ENCODE assay signal across 8 cellular contexts in the genomic region with DNA sequence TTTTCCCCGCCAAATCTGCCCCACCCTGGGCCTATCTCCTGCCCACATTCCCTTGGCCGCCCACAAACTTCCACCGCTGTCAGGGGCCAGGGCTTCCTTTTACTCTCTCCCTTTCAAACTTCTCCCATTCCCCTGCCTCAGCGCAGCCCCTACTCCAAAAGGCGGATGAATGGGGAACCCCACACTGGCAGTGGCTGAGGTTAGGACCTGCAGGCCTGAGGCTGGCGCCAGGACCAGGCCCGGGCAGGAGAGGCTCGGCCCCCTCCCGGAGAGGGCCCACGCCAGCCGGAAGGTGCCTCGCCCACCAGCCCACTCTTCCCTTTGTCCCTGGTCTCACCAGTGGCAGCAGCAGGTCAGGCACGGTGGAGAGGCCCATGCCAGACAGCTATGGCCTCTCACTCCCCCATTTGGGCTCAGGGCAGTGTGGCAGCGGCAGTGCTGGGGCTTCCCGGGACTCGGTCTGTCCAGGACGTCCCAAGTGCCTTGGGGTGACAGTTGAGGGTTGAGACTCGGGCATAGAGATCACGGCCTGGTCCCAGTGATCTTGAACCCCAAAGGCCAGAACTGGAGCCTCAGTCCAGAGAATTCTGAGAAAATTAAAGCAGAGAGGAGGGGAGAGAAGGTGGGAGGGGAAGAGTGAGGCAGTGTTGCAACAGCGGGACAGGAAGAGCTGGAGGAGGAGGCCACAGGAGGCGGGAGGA. TPM values are rescaled to one million over a fixed set of nuclear protein-coding genes. Genes with fewer than 3 reads are reported as not detected.
DNase-seq lines count a peak whose midpoint lies in the region; ATAC-seq, FAIRE-seq and TF ChIP-seq lines count a peak whose summit lies in the region.

A gene (minus strand): TSS at position 638 of the 701 bp plus-strand sequence. CDS start 262 bp downstream, at position 376.

- no peak within 1 kb of the TSS for H3K4me3 Mint-ChIP-seq in progenitor cell of endocrine pancreas (ENCODE audit: low read depth)

- H3K4me1 ChIP-seq in A549 (peaks cover 72% of the 10 kb centered on the region), ascending aorta (peaks cover 16 to 55% of the 10 kb centered on the region in 2 donors), right atrium auricular region (peaks cover 0 to 69% of the 10 kb centered on the region in 2 donors)

- no peak for TF ChIP-seq CTCF in A549 (IDR thresholded peaks at IDR 0.05)
- no peak for TF ChIP-seq CTCF in ascending aorta (IDR thresholded peaks at IDR 0.05)
- TF ChIP-seq CTCF in right atrium auricular region (IDR thresholded peaks at IDR 0.05): no peak
- TF ChIP-seq CTCF in progenitor cell of endocrine pancreas (IDR thresholded peaks at IDR 0.05; ENCODE audit: unreplicated experiment): no peak

- 1% methylated on average over 15 of the region's 21 CpGs for WGBS in A549 (ENCODE audit: missing lambda C conversion rate)

- peak; percentile 58 for TF ChIP-seq POLR2A in A549 (IDR thresholded peaks at IDR 0.05; ENCODE audit: low read length)
- peak; percentile 56 for TF ChIP-seq POLR2A in GM19193 (IDR thresholded peaks at IDR 0.05; ENCODE audit: extremely low read depth, insufficient read depth, insufficient read length)

- TF ChIP-seq RAD21 in A549 (conservative IDR thresholded peaks at IDR 0.05 in 1 of 2, IDR thresholded peaks at IDR 0.05 in 1 of 2): peak in 1 of 2 experiments; percentile 27; a peak in 1 of 5 replicates

- no peak within 1 kb of the TSS for H3K27ac Mint-ChIP-seq in progenitor cell of endocrine pancreas

- peaks cover 0 to 5% of the 10 kb centered on the region in 2 donors for H3K36me3 ChIP-seq in ascending aorta
- H3K36me3 ChIP-seq in right atrium auricular region: peaks cover 4% of the 10 kb centered on the region

- peak; percentile 60 to 62 for ATAC-seq in A549
- ATAC-seq in HG03135 (IDR thresholded peaks at IDR 0.05; ENCODE audit: unreplicated experiment): no peak
- no peak for ATAC-seq in GM19395 (IDR thresholded peaks at IDR 0.05; ENCODE audit: unreplicated experiment)

- H3K9me3 ChIP-seq in A549 (no peaks in the 10 kb centered on the region), ascending aorta (no peaks in the 10 kb centered on the region), right atrium auricular region (no peaks in the 10 kb centered on the region)

- peak; percentile 84 to 91 for DNase-seq in A549 (ENCODE audit: low read depth in 1 of 2, low spot score in 1 of 2)
- peak; percentile 79 for DNase-seq in RPMI7951 (ENCODE audit: low read depth)
- peak in 1 of 2 donors; percentile 90 for DNase-seq in ascending aorta (ENCODE audit: low spot score in 2 of 2)
- peak; percentile 85 for DNase-seq in right atrium auricular region (ENCODE audit: low spot score)
- peak; percentile 34 for DNase-seq in progenitor cell of endocrine pancreas (ENCODE audit: low spot score, unreplicated experiment)

- intact Hi-C loops in ascending aorta (cut with DNase I): loop anchor here (10.0 kb wide), 1 partner anchor 583 kb away; a partner anchor contains a TSS

- H3K4me1 Mint-ChIP-seq in progenitor cell of endocrine pancreas (ENCODE audit: low read depth): peaks cover 17% of the 10 kb centered on the region

- H3K27ac ChIP-seq in A549 (peak within 1 kb of the TSS; percentile 95 to 98), ascending aorta (peak within 1 kb of the TSS; percentile 97 to 98), right atrium auricular region (peak within 1 kb of the TSS; percentile 98)

- no peaks in the 10 kb centered on the region for H3K36me3 Mint-ChIP-seq in progenitor cell of endocrine pancreas (ENCODE audit: insufficient read depth)

- H3K27me3 ChIP-seq in ascending aorta: no peaks in the 10 kb centered on the region
- no peaks in the 10 kb centered on the region for H3K27me3 ChIP-seq in right atrium auricular region

- no peak for FAIRE-seq in A549 (lab: Jason Lieb, UNC)

- POLR2A ChIA-PET in A549 (lab: Yijun Ruan, JAX): interaction anchor here (0.6 to 10.1 kb wide), 7 partner anchors 9 to 193 kb away, joined by 3 to 141 read pairs (median 5); a partner anchor contains a TSS

- H3K4me3 ChIP-seq in A549 (peak within 1 kb of the TSS; percentile 91), ascending aorta (peak within 1 kb of the TSS; percentile 90 to 93), right atrium auricular region (peak within 1 kb of the TSS; percentile 76 to 95)

- peak in 1 of 2 experiments; percentile 42; a peak in 1 of 5 replicates for TF ChIP-seq EP300 in A549 (IDR thresholded peaks at IDR 0.05)

- CTCF ChIA-PET in A549 (lab: Yijun Ruan, JAX): interaction anchor here (0.6 to 29.7 kb wide), 8 partner anchors 9 to 198 kb away, joined by 3 to 705 read pairs (median 5); a partner anchor contains a TSS

- H3K4me2 ChIP-seq in A549: peak within 1 kb of the TSS; percentile 92

- no peaks in the 10 kb centered on the region for H3K27me3 Mint-ChIP-seq in progenitor cell of endocrine pancreas

- H3K9me3 Mint-ChIP-seq in progenitor cell of endocrine pancreas (ENCODE audit: low read depth): no peaks in the 10 kb centered on the region

TF ChIP-seq in A549, 52 proteins besides CTCF, POLR2A, EP300 and RAD21 (continues in another document):
- TF ChIP-seq JUN (IDR thresholded peaks at IDR 0.05) (peak; percentile 61 to 91; a peak in 4 of 5 replicates), EHMT2 (IDR thresholded peaks at IDR 0.05; ENCODE audit: low read depth) (no peak), NFE2L2 (conservative IDR thresholded peaks at IDR 0.05; ENCODE audit: low read length) (no peak), FOXS1 (CRISPR knock-in tag; IDR thresholded peaks at IDR 0.05) (no peak), RFX5 (IDR thresholded peaks at IDR 0.05) (no peak), GATA3 (IDR thresholded peaks at IDR 0.05; ENCODE audit: borderline replicate concordance) (no peak), ZFP36 (IDR thresholded peaks at IDR 0.05; ENCODE audit: borderline replicate concordance, partially characterized antibody) (no peak), KDM5A (IDR thresholded peaks at IDR 0.05) (0 out of 2 replicates have a peak, but pooled peaks have one; percentile 40), KDM1A (IDR thresholded peaks at IDR 0.05; ENCODE audit: low read depth) (no peak), ZSCAN20 (CRISPR knock-in tag; IDR thresholded peaks at IDR 0.05) (no peak), FOSL2 (IDR thresholded peaks at IDR 0.05) (no peak), FOSL2 (CRISPR knock-in tag; IDR thresholded peaks at IDR 0.05) (0 out of 2 replicates have a peak, but pooled peaks have one; percentile 21), TFCP2L1 (CRISPR knock-in tag; IDR thresholded peaks at IDR 0.05) (no peak), ZC3H11A (IDR thresholded peaks at IDR 0.05) (no peak), EHF (CRISPR knock-in tag; IDR thresholded peaks at IDR 0.05) (0 out of 2 replicates have a peak, but pooled peaks have one; percentile 30), RCOR1 (IDR thresholded peaks at IDR 0.05; ENCODE audit: low read depth, low read length) (no peak), MYC (IDR thresholded peaks at IDR 0.05; ENCODE audit: borderline replicate concordance, low read length) (no peak), SREBF2 (IDR thresholded peaks at IDR 0.05) (no peak), PHF8 (IDR thresholded peaks at IDR 0.05; ENCODE audit: borderline replicate concordance, low read depth) (peak; percentile 52), CEBPB (IDR thresholded peaks at IDR 0.05) (peak; percentile 96 to 99), BHLHE40 (IDR thresholded peaks at IDR 0.05; ENCODE audit: low read depth, low read length) (no peak)
- TF ChIP-seq, protein P1, sequence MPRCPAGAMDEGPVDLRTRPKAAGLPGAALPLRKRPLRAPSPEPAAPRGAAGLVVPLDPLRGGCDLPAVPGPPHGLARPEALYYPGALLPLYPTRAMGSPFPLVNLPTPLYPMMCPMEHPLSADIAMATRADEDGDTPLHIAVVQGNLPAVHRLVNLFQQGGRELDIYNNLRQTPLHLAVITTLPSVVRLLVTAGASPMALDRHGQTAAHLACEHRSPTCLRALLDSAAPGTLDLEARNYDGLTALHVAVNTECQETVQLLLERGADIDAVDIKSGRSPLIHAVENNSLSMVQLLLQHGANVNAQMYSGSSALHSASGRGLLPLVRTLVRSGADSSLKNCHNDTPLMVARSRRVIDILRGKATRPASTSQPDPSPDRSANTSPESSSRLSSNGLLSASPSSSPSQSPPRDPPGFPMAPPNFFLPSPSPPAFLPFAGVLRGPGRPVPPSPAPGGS (IDR thresholded peaks at IDR 0.05): peak; percentile 82; the same call in 1 of the 3 replicates
- TF ChIP-seq, protein P2, sequence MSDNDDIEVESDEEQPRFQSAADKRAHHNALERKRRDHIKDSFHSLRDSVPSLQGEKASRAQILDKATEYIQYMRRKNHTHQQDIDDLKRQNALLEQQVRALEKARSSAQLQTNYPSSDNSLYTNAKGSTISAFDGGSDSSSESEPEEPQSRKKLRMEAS (IDR thresholded peaks at IDR 0.05): peak; percentile 65
- TF ChIP-seq, protein P3, sequence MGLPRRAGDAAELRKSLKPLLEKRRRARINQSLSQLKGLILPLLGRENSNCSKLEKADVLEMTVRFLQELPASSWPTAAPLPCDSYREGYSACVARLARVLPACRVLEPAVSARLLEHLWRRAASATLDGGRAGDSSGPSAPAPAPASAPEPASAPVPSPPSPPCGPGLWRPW (IDR thresholded peaks at IDR 0.05): no peak
- TF ChIP-seq, protein P4, sequence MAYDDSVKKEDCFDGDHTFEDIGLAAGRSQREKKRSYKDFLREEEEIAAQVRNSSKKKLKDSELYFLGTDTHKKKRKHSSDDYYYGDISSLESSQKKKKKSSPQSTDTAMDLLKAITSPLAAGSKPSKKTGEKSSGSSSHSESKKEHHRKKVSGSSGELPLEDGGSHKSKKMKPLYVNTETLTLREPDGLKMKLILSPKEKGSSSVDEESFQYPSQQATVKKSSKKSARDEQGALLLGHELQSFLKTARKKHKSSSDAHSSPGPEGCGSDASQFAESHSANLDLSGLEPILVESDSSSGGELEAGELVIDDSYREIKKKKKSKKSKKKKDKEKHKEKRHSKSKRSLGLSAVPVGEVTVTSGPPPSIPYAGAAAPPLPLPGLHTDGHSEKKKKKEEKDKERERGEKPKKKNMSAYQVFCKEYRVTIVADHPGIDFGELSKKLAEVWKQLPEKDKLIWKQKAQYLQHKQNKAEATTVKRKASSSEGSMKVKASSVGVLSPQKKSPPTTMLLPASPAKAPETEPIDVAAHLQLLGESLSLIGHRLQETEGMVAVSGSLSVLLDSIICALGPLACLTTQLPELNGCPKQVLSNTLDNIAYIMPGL (CRISPR knock-in tag; IDR thresholded peaks at IDR 0.05; ENCODE audit: borderline replicate concordance): no peak

RNA-seq across cellular contexts. Expression of the gene that starts here (rescaled TPM):
- 460 and 621 TPM in 2 replicates for polyA plus RNA-seq in A549 (2011; rRNA removed)
- 275 and 344 TPM in 2 replicates for polyA plus RNA-seq in A549 (2012; cell fraction: cytosol; rRNA removed)
- 409 and 455 TPM in 2 replicates for polyA plus RNA-seq in A549 (2012; cell fraction: nucleus; rRNA removed)
- 324 to 416 TPM (median 367 TPM) in 3 replicates for polyA plus RNA-seq in A549 (2017; fragmentation: RNase III; extraction: RNeasy Plus Mini Kit Qiagen cat#74134 plus additional on column Dnase treatment)
- polyA minus RNA-seq in A549 (2011; rRNA and poly(A)+ RNA removed): 307 and 325 TPM in 2 replicates
- total RNA-seq in RPMI7951 (2014; rRNA removed; shearing (Covaris generic)): 91.2 and 124 TPM in 2 replicates
- total RNA-seq in ascending aorta: 528 TPM
- total RNA-seq in right atrium auricular region: 100 to 1,000 TPM in 1 of 2 donors, 10 to 100 TPM in 1; 62.9 to 176 TPM
- total RNA-seq in progenitor cell of endocrine pancreas: 67.5 and 68.8 TPM in 2 replicates

Comparison
In these comparisons a context has a peak if more than half of its experiments do, and no peak if none do; other contexts are left out.
1. ATAC-seq: peak in A549 (2 of 2); none in HG03135 (single experiment) and GM19395 (single experiment).
2. Peak in every context shown above with its lines, with median percentiles within 50 percentile points of each other: H3K27ac ChIP-seq and H3K4me3 ChIP-seq.